23 cellular contexts compared by ENCODE assay signal in genomic region chrX:9857575-9857974, GRCh38.
"Had no signal": no experiment of that assay in that cellular context is flagged by ENCODE, and none has a peak within 500 bp of the region (broad histone marks: within the 10 kb centered on the region; RNA-seq: fewer than 3 reads in every experiment).

No MANE protein-coding gene starts in this region.

- H3K4me1 Mint-ChIP-seq: naive thymus-derived CD8-positive, alpha-beta T cell; stimulated activated naive CD8-positive, alpha-beta T cell treated with anti-CD3 and anti-CD28 coated beads, Interleukin-15, amount 100 ng/mL, for 72 hours had no signal

- H3K27ac ChIP-seq: colonic mucosa, neutrophil, pancreas, right lobe of liver, suprapubic skin, transverse colon had no signal

- H3K4me3 Mint-ChIP-seq: dendritic cell treated with granulocyte-macrophage colony-stimulating factor and Interleukin-4, amounts not matched to agents 40 ng/mL and 50 ng/mL, for 4 days; endodermal cell; naive thymus-derived CD8-positive, alpha-beta T cell; stimulated activated naive CD8-positive, alpha-beta T cell treated with anti-CD3 and anti-CD28 coated beads, Interleukin-15, amount 100 ng/mL, for 72 hours had no signal

- DNase-seq: central memory CD4-positive, alpha-beta T cell; colonic mucosa; effector CD8-positive, alpha-beta T cell; endodermal cell; foreskin melanocyte; left ventricle myocardium superior; mesendoderm; naive thymus-derived CD8-positive, alpha-beta T cell; pancreas; retina; right lobe of liver; stimulated activated CD4-positive, alpha-beta T cell treated with anti-CD3 and anti-CD28 coated beads, Interleukin-12 subunit alpha, Interleukin-12 subunit beta, amount 100 ng/mL, for 4 hours; stimulated activated CD4-positive, alpha-beta T cell treated with anti-CD3 and anti-CD28 coated beads, Interleukin-1b, Interleukin-23, amount 100 ng/mL, for 48 hours; stimulated activated CD4-positive, alpha-beta T cell treated with anti-CD3 and anti-CD28 coated beads, Interleukin-4, amount 100 ng/mL, for 1 hour; stimulated activated CD8-positive, alpha-beta memory T cell treated with anti-CD3 and anti-CD28 coated beads, Interleukin-4, amount 100 ng/mL, for 48 hours; stimulated activated naive CD4-positive, alpha-beta T cell; stimulated activated naive CD8-positive, alpha-beta T cell treated with anti-CD3 and anti-CD28 coated beads, Interleukin-15, amount 100 ng/mL, for 72 hours; transverse colon had no signal

- H3K36me3 ChIP-seq: colonic mucosa, esophagus muscularis mucosa, neutrophil, pancreas, right lobe of liver, suprapubic skin, transverse colon had no signal

- ATAC-seq: left ventricle myocardium superior; naive thymus-derived CD8-positive, alpha-beta T cell; pancreas; stimulated activated naive CD8-positive, alpha-beta T cell treated with anti-CD3 and anti-CD28 coated beads, Interleukin-15, amount 100 ng/mL, for 72 hours had no signal

- H3K36me3 Mint-ChIP-seq: naive thymus-derived CD8-positive, alpha-beta T cell had no signal

- H3K27me3 ChIP-seq: colonic mucosa, esophagus muscularis mucosa, pancreas, right lobe of liver, suprapubic skin, transverse colon had no signal

- H3K4me3 ChIP-seq: colonic mucosa, esophagus muscularis mucosa, pancreas, right lobe of liver, smooth muscle cell, suprapubic skin, transverse colon had no signal

- H3K4me1 ChIP-seq: colonic mucosa, esophagus muscularis mucosa, pancreas, right lobe of liver, suprapubic skin, transverse colon had no signal

- H3K27ac Mint-ChIP-seq: dendritic cell treated with granulocyte-macrophage colony-stimulating factor and Interleukin-4, amounts not matched to agents 40 ng/mL and 50 ng/mL, for 4 days; endodermal cell; naive thymus-derived CD8-positive, alpha-beta T cell; stimulated activated naive CD8-positive, alpha-beta T cell treated with anti-CD3 and anti-CD28 coated beads, Interleukin-15, amount 100 ng/mL, for 72 hours had no signal

- H3K9me3 ChIP-seq: colonic mucosa, neutrophil, pancreas, right lobe of liver, suprapubic skin, transverse colon had no signal

- H3K9me3 Mint-ChIP-seq: dendritic cell treated with granulocyte-macrophage colony-stimulating factor and Interleukin-4, amounts not matched to agents 40 ng/mL and 50 ng/mL, for 4 days; naive thymus-derived CD8-positive, alpha-beta T cell; stimulated activated naive CD8-positive, alpha-beta T cell treated with anti-CD3 and anti-CD28 coated beads, Interleukin-15, amount 100 ng/mL, for 72 hours had no signal
